22 cellular contexts compared by ENCODE assay signal in the genomic region with DNA sequence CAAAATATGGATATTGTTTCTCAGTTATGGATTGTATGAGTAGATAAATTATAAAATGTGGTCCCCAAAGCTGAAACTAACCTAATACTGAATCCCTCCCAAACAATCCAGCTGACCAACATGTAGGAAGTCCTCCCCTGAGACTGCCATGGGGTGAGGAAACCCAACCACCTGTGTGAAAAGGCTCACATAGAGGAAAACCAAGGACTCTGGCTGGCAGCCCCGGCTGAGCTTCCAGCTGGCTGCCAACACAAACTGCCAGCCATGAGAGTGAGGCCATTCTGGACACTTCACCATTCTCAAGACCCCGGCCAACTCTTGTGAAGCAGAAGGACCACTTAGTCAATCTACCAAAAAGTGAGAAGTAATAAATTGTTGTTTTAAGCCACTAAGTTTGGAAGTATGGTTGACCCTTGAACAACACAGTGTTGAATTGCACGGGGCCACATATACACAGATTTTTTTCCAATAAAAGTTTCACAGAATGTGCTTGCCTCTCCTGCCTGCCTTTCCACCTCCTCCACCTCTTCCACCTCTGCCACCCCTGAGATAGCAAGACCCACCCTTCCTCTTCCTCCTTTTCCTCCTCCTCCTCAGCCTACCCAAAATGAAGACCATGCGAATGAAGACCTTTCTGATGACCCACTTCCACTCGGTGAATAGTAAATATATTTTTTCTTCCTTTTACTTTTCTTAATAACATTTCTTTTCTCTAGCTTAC. TPM values are rescaled to one million over a fixed set of nuclear protein-coding genes. Genes with fewer than 3 reads are reported as not detected.
DNase-seq lines count a peak whose midpoint lies in the region; ATAC-seq, FAIRE-seq and TF ChIP-seq lines count a peak whose summit lies in the region.
"Had no signal": no experiment of that assay in that cellular context is flagged by ENCODE, and none has a peak within 500 bp of the region (broad histone marks: within the 10 kb centered on the region; RNA-seq: fewer than 3 reads in every experiment).

No MANE protein-coding gene starts in this region.

- no peaks in the 10 kb centered on the region for H3K79me2 ChIP-seq in smooth muscle cell (ENCODE audit: low read depth)

- intact Hi-C loops in pancreas (cut with DNase I): no loop called here

- H2AFZ ChIP-seq in smooth muscle cell (ENCODE audit: low read depth): no peak overlapping the region

- H3K36me3 ChIP-seq in HEK293 (ENCODE audit: control insufficient read depth in 2 of 2, insufficient read depth in 1 of 2, low read length in 2 of 2): no peaks in the 10 kb centered on the region
- H3K36me3 ChIP-seq in pancreas: no peaks in the 10 kb centered on the region
- no peaks in the 10 kb centered on the region for H3K36me3 ChIP-seq in smooth muscle cell (ENCODE audit: low read depth)
- H3K36me3 ChIP-seq: BLaER1 treated with 17β-estradiol and CSF1 and Interleukin-3, amounts not matched to agents 10 nM and 100 nM had no signal

- no peaks in the 10 kb centered on the region for H4K20me1 ChIP-seq in smooth muscle cell (ENCODE audit: low read depth)
- H4K20me1 ChIP-seq: BLaER1 treated with 17β-estradiol and CSF1 and Interleukin-3, amounts not matched to agents 10 nM and 100 nM had no signal

- no peak overlapping the region for H3K4me3 ChIP-seq in HEK293 (ENCODE audit: low read depth, low read length)
- H3K4me3 ChIP-seq in pancreas: no peak overlapping the region
- H3K4me3 ChIP-seq in smooth muscle cell: no peak overlapping the region
- H3K4me3 ChIP-seq: A549; BLaER1 treated with 17β-estradiol and CSF1 and Interleukin-3, amounts not matched to agents 10 nM and 100 nM had no signal

- H3K9me3 ChIP-seq in HEK293 (ENCODE audit: control insufficient read depth, insufficient read depth, low read depth, low read length): no peaks in the 10 kb centered on the region
- H3K9me3 ChIP-seq in pancreas: no peaks in the 10 kb centered on the region
- H3K9me3 ChIP-seq in smooth muscle cell (replicated peaks; ENCODE audit: low read depth): no peaks in the 10 kb centered on the region
- H3K9me3 ChIP-seq: A549; BLaER1 treated with 17β-estradiol and CSF1 and Interleukin-3, amounts not matched to agents 10 nM and 100 nM; Caco-2 had no signal

- H3K4me1 ChIP-seq in HEK293 (ENCODE audit: control insufficient read depth, insufficient read depth, low read length) (peaks cover 9% of the 10 kb centered on the region), pancreas (peaks cover 0 to 11% (median 8%) of the 10 kb centered on the region in 3 donors), smooth muscle cell (ENCODE audit: low read depth) (no peaks in the 10 kb centered on the region)
- H3K4me1 ChIP-seq: A549; BLaER1 treated with 17β-estradiol and CSF1 and Interleukin-3, amounts not matched to agents 10 nM and 100 nM; Caco-2 had no signal

- no peak for FAIRE-seq in pancreas (lab: Jason Lieb, UNC)
- FAIRE-seq: A549, D721Med, G401.6, GM12891, GM19239 had no signal

- H3F3A ChIP-seq in smooth muscle cell (ENCODE audit: low read depth): no peaks in the 10 kb centered on the region

- no peak overlapping the region for H3K4me2 ChIP-seq in smooth muscle cell
- H3K4me2 ChIP-seq: A549; BLaER1 treated with 17β-estradiol and CSF1 and Interleukin-3, amounts not matched to agents 10 nM and 100 nM had no signal

- TF ChIP-seq CTCF in HEK293 (tag by site-specific recombination; IDR thresholded peaks at IDR 0.05) (no peak), pancreas (IDR thresholded peaks at IDR 0.05) (no peak), smooth muscle cell (IDR thresholded peaks at IDR 0.05; ENCODE audit: borderline replicate concordance, insufficient read depth, poor library complexity, severe bottlenecking) (no peak)

- H3K27me3 ChIP-seq in pancreas (no peaks in the 10 kb centered on the region), smooth muscle cell (ENCODE audit: low read depth) (peaks cover 97% of the 10 kb centered on the region)
- H3K27me3 ChIP-seq: BLaER1 treated with 17β-estradiol and CSF1 and Interleukin-3, amounts not matched to agents 10 nM and 100 nM had no signal

- H3K27ac ChIP-seq in HEK293 (ENCODE audit: extremely low read depth, low read depth, low read length) (no peak overlapping the region), pancreas (peak overlapping the region in 2 of 4 donors; percentile 29 to 53), smooth muscle cell (ENCODE audit: low read depth) (no peak overlapping the region)
- H3K27ac ChIP-seq: 22Rv1; A549; BLaER1 treated with 17β-estradiol and CSF1 and Interleukin-3, amounts not matched to agents 10 nM and 100 nM; C4-2B had no signal

- H3K9ac ChIP-seq in smooth muscle cell (ENCODE audit: low read depth): no peak overlapping the region
- H3K9ac ChIP-seq: BLaER1 treated with 17β-estradiol and CSF1 and Interleukin-3, amounts not matched to agents 10 nM and 100 nM had no signal

- ATAC-seq in pancreas: peak; percentile 62 to 83 (median 80)
- ATAC-seq in HG02610 (IDR thresholded peaks at IDR 0.05; ENCODE audit: unreplicated experiment): no peak
- ATAC-seq: A549; CD8-positive, alpha-beta T cell had no signal

- 62% methylated on average over 5 of the region's 5 CpGs for WGBS in pancreas, 2 donors
- WGBS in smooth muscle cell (ENCODE audit: low lambda C conversion rate): 87% methylated on average over 5 of the region's 5 CpGs

- DNase-seq in DMS 273 (lab: John Stamatoyannopoulos, UW; ENCODE audit: unreplicated experiment) (peak; percentile 31), DMS 273 treated with DMSO at 0.1 percent for 48 hours (lab: John Stamatoyannopoulos, UW) (no peak), pancreas (peak; percentile 49 to 68 (median 56)), smooth muscle cell (lab: John Stamatoyannopoulos, UW; ENCODE audit: unreplicated experiment) (no peak)
- DNase-seq: AML-193; Caco-2; Calu3; CD4-positive, alpha-beta T cell; CD8-positive, alpha-beta T cell; DMS79 treated with DMSO at 0.1 percent for 48 hours; GF-D8 had no signal

- CTCF ChIA-PET in HEK293 (lab: Yijun Ruan, JAX): interaction anchor here (0.6 to 1.1 kb wide), 3 partner anchors 18 to 88 kb away, joined by 3 to 5 read pairs (median 4); no protein-coding TSS in a partner anchor

- POLR2A ChIA-PET in HEK293 (lab: Yijun Ruan, JAX): no interaction called here

TF ChIP-seq in HEK293, 187 proteins besides CTCF, POLR2A, EP300 and RAD21:
- TF ChIP-seq KLF1 (tag by site-specific recombination; IDR thresholded peaks at IDR 0.05): no peak
- TF ChIP-seq ZNF473 (tag by site-specific recombination; IDR thresholded peaks at IDR 0.05): no peak
- peak; percentile 30; the same call in 1 of the 2 replicates for TF ChIP-seq SCRT2 (tag by site-specific recombination; IDR thresholded peaks at IDR 0.05)
- TF ChIP-seq EGR2 (tag by site-specific recombination; IDR thresholded peaks at IDR 0.05; ENCODE audit: low read depth): peak; percentile 55; the same call in 1 of the 2 replicates
- no peak for TF ChIP-seq KLF9 (tag by site-specific recombination; IDR thresholded peaks at IDR 0.05; ENCODE audit: low read depth)
- peak; percentile 60 for TF ChIP-seq ZFHX2 (tag by site-specific recombination; conservative IDR thresholded peaks at IDR 0.05)
- TF ChIP-seq ZNF513 (tag by site-specific recombination; IDR thresholded peaks at IDR 0.05): 0 out of 2 replicates have a peak, but pooled peaks have one; percentile 22

RNA-seq across cellular contexts. Expression of gene NRG2, which starts 15.3 kb away (rescaled TPM):
- total RNA-seq in pancreas: 1 to 10 TPM; 1.5 to 5.2 (median 3.7) TPM
- polyA plus RNA-seq in pancreas: 1 to 10 TPM; 1.2 to 3.3 TPM
- 0.09 and 0.40 TPM in 2 replicates for total RNA-seq in smooth muscle cell
- 0.11 and 0.25 TPM in 2 replicates for polyA plus RNA-seq in smooth muscle cell
- polyA plus RNA-seq: BJ had no signal

RNA-seq across cellular contexts. Expression of gene PURA, which starts 55.5 kb away (rescaled TPM):
- 10 to 100 TPM in 3 of 6 donors, 1 to 10 TPM in 3; 8.3 to 17.2 (median 11.1) TPM for total RNA-seq in pancreas
- polyA plus RNA-seq in pancreas: 1 to 10 TPM; 3.2 to 3.9 TPM
- 9.4 and 9.8 TPM in 2 replicates for total RNA-seq in smooth muscle cell
- polyA plus RNA-seq in smooth muscle cell: 5.2 and 5.9 TPM in 2 replicates

Comparison
In these comparisons a context has a peak if more than half of its experiments do, and no peak if none do; other contexts are left out.
1. DNase-seq: peak in DMS 273 (single experiment) and pancreas (6 of 6); none in DMS 273 treated with DMSO at 0.1 percent for 48 hours (single experiment) and smooth muscle cell (single experiment).